ENCODE assay signal across 9 cellular contexts in the genomic region with DNA sequence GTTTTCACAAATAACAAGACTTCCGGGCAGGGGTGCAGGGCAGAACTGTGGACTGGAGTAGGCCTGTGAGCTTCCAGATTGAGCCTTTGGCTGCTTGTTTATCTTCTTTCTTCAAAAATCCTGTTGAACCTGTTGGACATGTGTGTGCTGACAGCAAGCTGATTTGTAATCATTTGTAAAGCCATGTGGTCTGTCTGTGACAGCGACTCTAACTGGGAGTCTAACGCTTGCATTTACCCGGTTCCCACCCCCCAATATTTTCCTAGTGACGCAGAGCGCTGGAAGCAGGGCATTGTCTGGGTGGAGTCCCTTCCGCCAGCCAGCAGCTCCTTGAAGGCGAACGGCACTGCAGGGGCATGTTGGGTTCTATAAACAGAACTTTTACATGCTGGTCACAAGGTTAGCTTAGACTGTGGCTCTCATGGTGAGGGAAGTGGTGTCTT.
DNase-seq lines count a peak whose midpoint lies in the region; ATAC-seq, FAIRE-seq and TF ChIP-seq lines count a peak whose summit lies in the region.
"Had no signal": no experiment of that assay in that cellular context is flagged by ENCODE, and none has a peak within 500 bp of the region (broad histone marks: within the 10 kb centered on the region; RNA-seq: fewer than 3 reads in every experiment).

No MANE protein-coding gene starts in this region.

- WGBS in small intestine, 3 donors, result 13 to 57% (median 32%) methylated on average over 9 of the region's 9 CpGs

- no peak for ATAC-seq in GM18511 (IDR thresholded peaks at IDR 0.05; ENCODE audit: unreplicated experiment)
- ATAC-seq in HG02870 (IDR thresholded peaks at IDR 0.05; ENCODE audit: unreplicated experiment), result no peak

- H3K9me3 ChIP-seq in HEK293 (ENCODE audit: control insufficient read depth, insufficient read depth, low read depth, low read length) (no peaks in the 10 kb centered on the region), small intestine (ENCODE audit: control insufficient read depth, low read depth) (no peaks in the 10 kb centered on the region)

- H3K4me3 ChIP-seq in HEK293 (ENCODE audit: low read depth, low read length) (no peak overlapping the region), astrocyte of the spinal cord (ENCODE audit: low read depth, low read length) (no peak overlapping the region), small intestine (ENCODE audit: low read depth in 1 of 2, low read length in 2 of 2) (no peak overlapping the region)

- in situ Hi-C loops in astrocyte of the spinal cord (cut with HindIII; ENCODE audit: low sequenced_read_pairs), result no loop called here

- H3K4me1 ChIP-seq in HEK293 (ENCODE audit: control insufficient read depth, insufficient read depth, low read length) (no peaks in the 10 kb centered on the region), small intestine (ENCODE audit: control insufficient read depth in 2 of 2, insufficient read depth in 1 of 2, low read depth in 1 of 2, low read length in 1 of 2) (peaks cover 0 to 2% of the 10 kb centered on the region in 2 donors)

- FAIRE-seq in small intestine (lab: Jason Lieb, UNC), result no peak
- FAIRE-seq: endometrium had no signal

- no peak for TF ChIP-seq CTCF in HEK293 (tag by site-specific recombination; IDR thresholded peaks at IDR 0.05)
- no peak for TF ChIP-seq CTCF in astrocyte of the spinal cord (IDR thresholded peaks at IDR 0.05; ENCODE audit: low read depth, low read length)

- POLR2A ChIA-PET in HEK293 (lab: Yijun Ruan, JAX), result no interaction called here

- H3K36me3 ChIP-seq in HEK293 (ENCODE audit: control insufficient read depth in 2 of 2, insufficient read depth in 1 of 2, low read length in 2 of 2) (no peaks in the 10 kb centered on the region), small intestine (ENCODE audit: control insufficient read depth in 2 of 2, insufficient read depth in 2 of 2, low read length in 2 of 2) (no peaks in the 10 kb centered on the region)

- no peak overlapping the region for H3K27ac ChIP-seq in HEK293 (ENCODE audit: extremely low read depth, low read depth, low read length)
- peak overlapping the region in 1 of 2 donors; percentile 73 for H3K27ac ChIP-seq in small intestine (ENCODE audit: low read depth in 1 of 2, low read length in 1 of 2)

- DNase-seq in astrocyte of the spinal cord (ENCODE audit: low read depth, low spot score), result peak; percentile 87
- DNase-seq in iris pigment epithelial cell (ENCODE audit: low read depth), result peak; percentile 42
- peak; percentile 79 for DNase-seq in small intestine
- DNase-seq in activated naive CD4-positive, alpha-beta T cell treated with Interleukin-2 at 50 U/mL for 16 hours, result no peak
- DNase-seq in HuH-7 (ENCODE audit: low spot score), result no peak

- CTCF ChIA-PET in HEK293 (lab: Yijun Ruan, JAX), result interaction anchor here (1.1 kb wide), 1 partner anchor 165 kb away, joined by 3 read pairs; no protein-coding TSS in a partner anchor

- H3K27me3 ChIP-seq in small intestine (ENCODE audit: control insufficient read depth in 2 of 2, insufficient read depth in 2 of 2, low read length in 2 of 2), result no peaks in the 10 kb centered on the region

TF ChIP-seq in HEK293, 187 proteins besides CTCF, POLR2A, EP300 and RAD21:
- TF ChIP-seq RBAK (tag by site-specific recombination; IDR thresholded peaks at IDR 0.05), result no peak
- TF ChIP-seq SCRT2 (tag by site-specific recombination; IDR thresholded peaks at IDR 0.05), result peak; percentile 54; the same call in 1 of the 2 replicates

Comparison
In these comparisons a context has a peak if more than half of its experiments do, and no peak if none do; other contexts are left out.
1. DNase-seq: peak in astrocyte of the spinal cord (single experiment), iris pigment epithelial cell (single experiment) and small intestine (single experiment); none in activated naive CD4-positive, alpha-beta T cell treated with Interleukin-2 at 50 U/mL for 16 hours (single experiment) and HuH-7 (single experiment).